In the genomic region with DNA sequence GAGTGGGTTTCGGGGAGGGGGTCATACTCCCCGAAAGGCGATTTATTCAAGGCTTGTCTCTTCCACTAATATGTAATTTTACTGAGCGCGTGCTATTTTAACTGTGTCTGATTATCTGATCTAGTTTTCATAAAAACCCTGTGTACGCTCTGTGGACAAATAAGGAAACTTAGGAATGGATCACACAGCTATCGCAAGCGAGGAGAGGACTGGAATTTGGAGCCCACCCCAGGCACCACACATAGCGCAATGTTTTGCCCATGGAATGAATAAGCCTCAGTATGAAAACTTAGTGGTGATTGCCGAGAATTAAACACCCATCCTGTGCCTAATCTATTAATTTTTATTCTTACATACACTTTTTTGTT, we compare ENCODE assay signal across 8 cellular contexts. TPM values are rescaled to one million over a fixed set of nuclear protein-coding genes. Genes with fewer than 3 reads are reported as not detected.
A peak's percentile ranks its signal among the peaks of the same experiment; 100 is the strongest.
DNase-seq lines count a peak whose midpoint lies in the region; ATAC-seq and TF ChIP-seq lines count a peak whose summit lies in the region.

No MANE protein-coding gene starts in this region.

- H3K9ac ChIP-seq in iPS-18a (ENCODE audit: low read length), result peak overlapping the region; percentile 36

- H3K27me3 ChIP-seq in adrenal gland, result no peaks in the 10 kb centered on the region
- peaks cover 7% of the 10 kb centered on the region for H3K27me3 ChIP-seq in iPS-18a (ENCODE audit: control insufficient read depth, insufficient read depth, low read length)
- no peaks in the 10 kb centered on the region for H3K27me3 ChIP-seq in stomach

- H3K4me3 ChIP-seq in adrenal gland, result peak overlapping the region in 3 of 4 donors; percentile 28 to 95 (median 85)
- H3K4me3 ChIP-seq in iPS-18a (ENCODE audit: low read length), result peak overlapping the region; percentile 95
- peak overlapping the region; percentile 84 to 96 (median 92) for H3K4me3 ChIP-seq in stomach

- no peak for TF ChIP-seq EP300 in stomach (IDR thresholded peaks at IDR 0.05)

- H3K9me3 ChIP-seq in adrenal gland (replicated peaks in 1 of 3), result no peaks in the 10 kb centered on the region
- no peaks in the 10 kb centered on the region for H3K9me3 ChIP-seq in iPS-18a (ENCODE audit: control insufficient read depth, low read depth, low read length)
- no peaks in the 10 kb centered on the region for H3K9me3 ChIP-seq in stomach

- no peak for ATAC-seq in GM19455 (IDR thresholded peaks at IDR 0.05; ENCODE audit: unreplicated experiment)

- H3K4me3 Mint-ChIP-seq in Calu3 (ENCODE audit: low read depth, unreplicated experiment), result peak overlapping the region; percentile 95

- H3K36me3 ChIP-seq in adrenal gland (replicated peaks in 1 of 2), result peaks cover 0 to 27% of the 10 kb centered on the region in 2 donors
- peaks cover 35% of the 10 kb centered on the region for H3K36me3 ChIP-seq in iPS-18a (ENCODE audit: control insufficient read depth, low read depth, low read length)
- peaks cover 29 to 34% (median 31%) of the 10 kb centered on the region in 4 donors for H3K36me3 ChIP-seq in stomach

- peaks cover 32% of the 10 kb centered on the region for H3K4me1 Mint-ChIP-seq in Calu3 (ENCODE audit: low read depth, unreplicated experiment)

- H3K9me3 Mint-ChIP-seq in Calu3 (ENCODE audit: low read depth, unreplicated experiment), result no peaks in the 10 kb centered on the region

- CTCF ChIA-PET in Calu3 (lab: Charles Lee), result interaction anchor here (0.5 to 3.5 kb wide), 8 partner anchors 9 to 333 kb away, joined by 3 to 21 read pairs (median 4); a partner anchor contains a TSS

- DNase-seq in Calu3 (no peak), HuH-7 (ENCODE audit: low spot score) (peak; percentile 43), adrenal gland (peak in 1 of 7 donors; percentile 12), stomach (no peak), D341Med (ENCODE audit: low spot score) (no peak), midbrain (lab: John Stamatoyannopoulos, UW) (no peak)

- peaks cover 5 to 15% of the 10 kb centered on the region in 2 donors for H3K4me1 ChIP-seq in adrenal gland (replicated peaks in 1 of 2)
- peaks cover 10% of the 10 kb centered on the region for H3K4me1 ChIP-seq in iPS-18a (ENCODE audit: control insufficient read depth, low read depth, low read length)
- peaks cover 22 to 37% (median 33%) of the 10 kb centered on the region in 4 donors for H3K4me1 ChIP-seq in stomach

- H3K36me3 Mint-ChIP-seq in Calu3 (ENCODE audit: insufficient read depth, unreplicated experiment), result peaks cover 61% of the 10 kb centered on the region

- TSS peak; percentile 95 for BruUV-seq in Calu3 (replicated peaks; lab: Mats Ljungman, UMichigan)

- H3K27ac ChIP-seq in adrenal gland, result peak overlapping the region; percentile 45 to 91 (median 82)
- no peak overlapping the region for H3K27ac ChIP-seq in iPS-18a (ENCODE audit: low read length)
- H3K27ac ChIP-seq in stomach, result peak overlapping the region; percentile 89 to 97 (median 92)

- 3 to 5% (median 4%) methylated on average over 10 of the region's 10 CpGs for WGBS in adrenal gland, 4 donors
- WGBS in stomach, 5 donors, result 0 to 3% (median 1%) methylated on average over 7 to 10 of the region's 10 CpGs

- no peaks in the 10 kb centered on the region for H3K27me3 Mint-ChIP-seq in Calu3 (ENCODE audit: unreplicated experiment)

- no peak for TF ChIP-seq CTCF in Calu3 (IDR thresholded peaks at IDR 0.05; ENCODE audit: unreplicated experiment)
- no peak for TF ChIP-seq CTCF in adrenal gland (IDR thresholded peaks at IDR 0.05)
- no peak for TF ChIP-seq CTCF in stomach (IDR thresholded peaks at IDR 0.05)

- intact Hi-C loops in Calu3 (cut with micrococcal nuclease; ENCODE audit: unreplicated experiment) (loop anchor here (5.0 kb wide), 1 partner anchor 75 kb away; a partner anchor contains a TSS), adrenal gland (cut with DNase I) (no loop called here), stomach (cut with DNase I; ENCODE audit: low total_unique reads) (no loop called here)

- TF ChIP-seq POLR2A in adrenal gland (IDR thresholded peaks at IDR 0.05) (no peak), stomach (IDR thresholded peaks at IDR 0.05) (no peak)

- H3K27ac Mint-ChIP-seq in Calu3 (ENCODE audit: unreplicated experiment), result peak overlapping the region; percentile 93

RNA-seq across cellular contexts. Expression of a gene that starts 9.8 kb away (rescaled TPM):
- total RNA-seq in Calu3 (2022) (1.1 and 1.3 TPM in 2 replicates), adrenal gland (1 to 10 TPM; 2.4 to 7.2 (median 4.1) TPM), stomach (1 to 10 TPM in 3 of 5 donors, not detected in 2; 2.8 to 5.5 (median 4.6) TPM)
- polyA plus RNA-seq in adrenal gland (1 to 10 TPM in 2 of 3 donors, under 1 TPM in 1; 0.46 to 7.1 (median 1.0) TPM), stomach (1 to 10 TPM in 2 of 3 donors, under 1 TPM in 1; 0.70 to 1.6 (median 1.5) TPM)

RNA-seq across cellular contexts. Expression of a gene that starts 29.3 kb away (rescaled TPM):
- total RNA-seq in Calu3 (2022) (29.9 and 40.4 TPM in 2 replicates), adrenal gland (10 to 100 TPM in 7 of 8 donors, 1 to 10 TPM in 1; 9.5 to 26.0 (median 18.5) TPM), stomach (100 to 1,000 TPM in 1 of 5 donors, 10 to 100 TPM in 3, 1 to 10 TPM in 1; 6.2 to 112 (median 23.1) TPM)
- polyA plus RNA-seq in adrenal gland (10 to 100 TPM; 18.5 to 29.0 (median 22.9) TPM), stomach (10 to 100 TPM; 22.1 to 25.6 (median 23.7) TPM)
